In the genomic region with DNA sequence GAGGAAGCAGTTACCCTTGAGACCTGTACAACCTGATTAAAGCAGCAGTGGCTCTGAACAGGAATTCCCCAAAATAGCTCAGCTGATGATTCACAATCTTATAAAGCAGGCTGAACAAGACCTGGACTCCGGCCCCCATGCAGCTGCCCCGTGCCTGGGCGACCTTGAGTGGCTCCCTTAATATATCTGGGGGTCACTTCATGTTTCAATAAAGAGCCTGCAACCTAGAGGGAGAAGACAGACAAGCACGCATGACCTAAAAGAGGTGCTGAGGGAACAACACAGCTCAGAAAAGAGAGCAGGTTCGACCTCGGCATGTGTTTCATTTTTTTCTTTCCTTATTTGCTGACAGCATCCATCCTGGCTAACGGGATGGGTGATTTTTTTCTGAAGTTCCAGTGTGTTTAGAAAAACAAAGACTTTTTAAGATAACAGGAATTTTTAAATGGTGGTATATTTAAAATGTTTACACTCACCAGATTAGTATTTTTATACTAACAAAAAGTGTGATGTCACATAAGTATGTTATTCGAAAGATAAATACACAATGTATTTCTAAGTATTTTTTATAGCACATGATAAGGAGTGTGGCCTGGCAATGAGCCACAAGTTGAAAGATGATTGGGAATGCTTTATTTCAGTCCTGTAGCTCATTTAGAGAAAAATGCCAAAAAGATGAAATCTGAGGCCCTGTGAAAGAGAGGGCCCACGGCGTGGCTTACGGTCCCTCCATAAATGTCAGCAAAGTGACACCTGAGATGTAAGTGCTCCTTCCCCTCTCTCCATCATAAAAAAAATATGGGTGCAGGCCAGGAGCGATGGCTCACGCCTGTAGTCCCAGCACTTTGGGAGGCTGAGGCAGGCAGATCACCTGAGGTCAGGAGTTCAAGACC, we compare ENCODE assay signal across 10 cellular contexts.
DNase-seq lines count a peak whose midpoint lies in the region; ATAC-seq and TF ChIP-seq lines count a peak whose summit lies in the region.
"Had no signal": no experiment of that assay in that cellular context is flagged by ENCODE, and none has a peak within 500 bp of the region (broad histone marks: within the 10 kb centered on the region; RNA-seq: fewer than 3 reads in every experiment).

No MANE protein-coding gene starts in this region.

- H4K91ac ChIP-seq in neuronal stem cell (ENCODE audit: low read depth, low read length, poor library complexity): no peak overlapping the region

- peak overlapping the region; percentile 67 to 69 for H3K27ac ChIP-seq in uterus
- no peak overlapping the region for H3K27ac ChIP-seq in neuronal stem cell (replicated peaks; ENCODE audit: low read length)

- no peak overlapping the region for H3K4me3 Mint-ChIP-seq in activated naive CD8-positive, alpha-beta T cell treated with anti-CD3 and anti-CD28 coated beads, Interleukin-2, amount 10 ng/mL, durations not matched to agents 7 days and 5 days
- no peak overlapping the region for H3K4me3 Mint-ChIP-seq in activated naive CD8-positive, alpha-beta T cell treated with anti-CD3 and anti-CD28 coated beads, Interleukin-2, amount 50 U/mL, for 24 hours

- H3K14ac ChIP-seq in neuronal stem cell (ENCODE audit: low read length): no peak overlapping the region

- H3K36me3 ChIP-seq in uterus: no peaks in the 10 kb centered on the region
- no peaks in the 10 kb centered on the region for H3K36me3 ChIP-seq in neuronal stem cell (replicated peaks in 1 of 2; ENCODE audit: control insufficient read depth in 2 of 2, insufficient read depth in 2 of 2, low read length in 2 of 2)

- intact Hi-C loops in uterus (cut with DNase I; ENCODE audit: low total_unique reads): no loop called here

- H2BK15ac ChIP-seq in neuronal stem cell (ENCODE audit: low read length): no peak overlapping the region

- H3K9me3 Mint-ChIP-seq in activated naive CD8-positive, alpha-beta T cell treated with anti-CD3 and anti-CD28 coated beads, Interleukin-2, amount 10 ng/mL, durations not matched to agents 7 days and 5 days: no peaks in the 10 kb centered on the region
- no peaks in the 10 kb centered on the region for H3K9me3 Mint-ChIP-seq in activated naive CD8-positive, alpha-beta T cell treated with anti-CD3 and anti-CD28 coated beads, Interleukin-2, amount 50 U/mL, for 24 hours

- H2BK12ac ChIP-seq in neuronal stem cell (ENCODE audit: low read length): no peak overlapping the region

- ATAC-seq in activated naive CD8-positive, alpha-beta T cell treated with anti-CD3 and anti-CD28 coated beads, Interleukin-2, amount 10 ng/mL, durations not matched to agents 7 days and 5 days (ENCODE audit: low read depth): no peak
- ATAC-seq in activated naive CD8-positive, alpha-beta T cell treated with anti-CD3 and anti-CD28 coated beads, Interleukin-2, amount 50 U/mL, for 24 hours: no peak
- no peak for ATAC-seq in HG03442 (IDR thresholded peaks at IDR 0.05; ENCODE audit: unreplicated experiment)

- H3K4me2 ChIP-seq in neuronal stem cell (ENCODE audit: insufficient read depth, low read length, poor library complexity, severe bottlenecking): no peak overlapping the region

- peaks cover 4% of the 10 kb centered on the region for H3K4me1 Mint-ChIP-seq in activated naive CD8-positive, alpha-beta T cell treated with anti-CD3 and anti-CD28 coated beads, Interleukin-2, amount 10 ng/mL, durations not matched to agents 7 days and 5 days
- no peaks in the 10 kb centered on the region for H3K4me1 Mint-ChIP-seq in activated naive CD8-positive, alpha-beta T cell treated with anti-CD3 and anti-CD28 coated beads, Interleukin-2, amount 50 U/mL, for 24 hours

- H3K4ac ChIP-seq in neuronal stem cell (ENCODE audit: low read length): no peak overlapping the region

- TF ChIP-seq POLR2A in uterus (IDR thresholded peaks at IDR 0.05): no peak

- no peak overlapping the region for H3K9ac ChIP-seq in neuronal stem cell (ENCODE audit: low read depth, low read length, poor library complexity)

- H3K36me3 Mint-ChIP-seq in activated naive CD8-positive, alpha-beta T cell treated with anti-CD3 and anti-CD28 coated beads, Interleukin-2, amount 10 ng/mL, durations not matched to agents 7 days and 5 days: no peaks in the 10 kb centered on the region
- no peaks in the 10 kb centered on the region for H3K36me3 Mint-ChIP-seq in activated naive CD8-positive, alpha-beta T cell treated with anti-CD3 and anti-CD28 coated beads, Interleukin-2, amount 50 U/mL, for 24 hours (ENCODE audit: low read depth)

- no peaks in the 10 kb centered on the region for H3K4me1 ChIP-seq in uterus
- H3K4me1 ChIP-seq in neuronal stem cell (ENCODE audit: control insufficient read depth in 2 of 2, insufficient read depth in 1 of 2, low read depth in 1 of 2, low read length in 2 of 2): peaks cover 18 to 39% of the 10 kb centered on the region in 2 donors

- WGBS in neuronal stem cell (ENCODE audit: extremely low coverage in 2 of 2, insufficient read length in 2 of 2, insufficient replicate concordance in 1 of 2), 2 donors: no CpG with 5 or more reads among the region's 13 CpGs

- POLR2A ChIA-PET in activated naive CD8-positive, alpha-beta T cell treated with anti-CD3 and anti-CD28 coated beads, Interleukin-2, amount 10 ng/mL, durations not matched to agents 7 days and 5 days (lab: Charles Lee): no interaction called here

- H3K27me3 Mint-ChIP-seq in activated naive CD8-positive, alpha-beta T cell treated with anti-CD3 and anti-CD28 coated beads, Interleukin-2, amount 10 ng/mL, durations not matched to agents 7 days and 5 days: peaks cover 6% of the 10 kb centered on the region
- no peaks in the 10 kb centered on the region for H3K27me3 Mint-ChIP-seq in activated naive CD8-positive, alpha-beta T cell treated with anti-CD3 and anti-CD28 coated beads, Interleukin-2, amount 50 U/mL, for 24 hours

- H3K27me3 ChIP-seq in uterus (no peaks in the 10 kb centered on the region), neuronal stem cell (ENCODE audit: control insufficient read depth in 3 of 3, insufficient read depth in 3 of 3, low read depth in 1 of 3, low read length in 3 of 3) (peaks cover 0 to under 1% (median 0%) of the 10 kb centered on the region in 3 experiments)

- H3K27ac Mint-ChIP-seq in activated naive CD8-positive, alpha-beta T cell treated with anti-CD3 and anti-CD28 coated beads, Interleukin-2, amount 10 ng/mL, durations not matched to agents 7 days and 5 days: no peak overlapping the region
- H3K27ac Mint-ChIP-seq in activated naive CD8-positive, alpha-beta T cell treated with anti-CD3 and anti-CD28 coated beads, Interleukin-2, amount 50 U/mL, for 24 hours: no peak overlapping the region

- H2AFZ ChIP-seq in neuronal stem cell (ENCODE audit: low read length): no peak overlapping the region

- H3K23ac ChIP-seq in neuronal stem cell (ENCODE audit: low read depth, low read length, poor library complexity): no peak overlapping the region

- no peaks in the 10 kb centered on the region for H3K9me3 ChIP-seq in uterus
- no peaks in the 10 kb centered on the region for H3K9me3 ChIP-seq in neuronal stem cell (replicated peaks in 1 of 2; ENCODE audit: control insufficient read depth in 2 of 2, insufficient read depth in 1 of 2, low read depth in 1 of 2, low read length in 2 of 2)

- no peak overlapping the region for H3K18ac ChIP-seq in neuronal stem cell (ENCODE audit: low read length)

- no peak overlapping the region for H2BK5ac ChIP-seq in neuronal stem cell (ENCODE audit: low read length)

- H3K4me3 ChIP-seq in uterus: no peak overlapping the region
- no peak overlapping the region for H3K4me3 ChIP-seq in neuronal stem cell (ENCODE audit: low read length in 2 of 2)

- no peak overlapping the region for H2AK5ac ChIP-seq in neuronal stem cell (ENCODE audit: low read depth, low read length)

- TF ChIP-seq CTCF in uterus (IDR thresholded peaks at IDR 0.05): no peak

- H2BK120ac ChIP-seq in neuronal stem cell (ENCODE audit: low read depth, low read length): no peak overlapping the region

- DNase-seq in activated naive CD8-positive, alpha-beta T cell treated with anti-CD3 and anti-CD28 coated beads, Interleukin-2, amount 10 ng/mL, durations not matched to agents 7 days and 5 days: peak; percentile 7
- no peak for DNase-seq in activated naive CD8-positive, alpha-beta T cell treated with anti-CD3 and anti-CD28 coated beads, Interleukin-2, amount 50 U/mL, for 24 hours
- DNase-seq in astrocyte of the hippocampus (ENCODE audit: low read depth, low spot score) (peak; percentile 87), iris pigment epithelial cell (ENCODE audit: low read depth) (peak; percentile 82), uterus (peak in 1 of 2 donors; percentile 26), nucleus accumbens (lab: John Stamatoyannopoulos, UW) (no peak), neuronal stem cell (ENCODE audit: low spot score) (no peak)
- DNase-seq: NCI-H1694 treated with DMSO at 0.1 percent for 48 hours; stimulated activated CD4-positive, alpha-beta T cell treated with anti-CD3 and anti-CD28 coated beads, Interleukin-4, amount 100 ng/mL, for 1 hour had no signal

- no peaks in the 10 kb centered on the region for H3K79me1 ChIP-seq in neuronal stem cell (ENCODE audit: low read depth, low read length)

- no peak overlapping the region for H4K8ac ChIP-seq in neuronal stem cell (ENCODE audit: low read depth, low read length)

Comparison
In these comparisons a context has a peak if more than half of its experiments do, and no peak if none do; other contexts are left out.
1. DNase-seq: peak in activated naive CD8-positive, alpha-beta T cell treated with anti-CD3 and anti-CD28 coated beads, Interleukin-2, amount 10 ng/mL, durations not matched to agents 7 days and 5 days (single experiment), astrocyte of the hippocampus (single experiment) and iris pigment epithelial cell (single experiment); none in activated naive CD8-positive, alpha-beta T cell treated with anti-CD3 and anti-CD28 coated beads, Interleukin-2, amount 50 U/mL, for 24 hours (single experiment), nucleus accumbens (0 of 56) and neuronal stem cell (single experiment).